ENCODE assay signal across 11 cellular contexts in genomic region chr12:2179953-2180736, GRCh38.
A peak's percentile ranks its signal among the peaks of the same experiment; 100 is the strongest.
DNase-seq lines count a peak whose midpoint lies in the region; ATAC-seq lines count a peak whose summit lies in the region.
"Had no signal": no experiment of that assay in that cellular context is flagged by ENCODE, and none has a peak within 500 bp of the region (broad histone marks: within the 10 kb centered on the region; RNA-seq: fewer than 3 reads in every experiment).

No MANE protein-coding gene starts in this region.

- no peaks in the 10 kb centered on the region for H3K9me3 ChIP-seq in naive thymus-derived CD4-positive, alpha-beta T cell (ENCODE audit: control insufficient read depth in 2 of 3, low read length in 3 of 3)

- no peak overlapping the region for H3K4me3 Mint-ChIP-seq in naive thymus-derived CD4-positive, alpha-beta T cell
- no peak overlapping the region for H3K4me3 Mint-ChIP-seq in activated T-helper 2 cell treated with anti-CD3 and anti-CD28 coated beads, Interferon-gamma antibody, Interleukin-2, Interleukin-4, amounts not matched to agents 10 μg/mL and 5 μg/mL and 100 μg/mL, durations not matched to agents 14 hours and 24 hours and 36 hours (ENCODE audit: low read depth)
- H3K4me3 Mint-ChIP-seq: activated naive CD8-positive, alpha-beta T cell had no signal

- peak overlapping the region; percentile 89 for H3K27ac ChIP-seq in temporal lobe (ENCODE audit: low read depth, low read length)
- no peak overlapping the region for H3K27ac ChIP-seq in naive thymus-derived CD4-positive, alpha-beta T cell (ENCODE audit: low read depth, low read length)
- H3K27ac ChIP-seq: HL-60, SK-N-MC had no signal

- ATAC-seq in left lobe of liver: peak; percentile 34
- ATAC-seq in HG03442 (IDR thresholded peaks at IDR 0.05; ENCODE audit: unreplicated experiment): no peak
- ATAC-seq in naive thymus-derived CD4-positive, alpha-beta T cell: no peak
- no peak for ATAC-seq in HG02852 (IDR thresholded peaks at IDR 0.05; ENCODE audit: unreplicated experiment)

- DNase-seq in HK-2 (ENCODE audit: unreplicated experiment) (peak; percentile 20), cerebellum (ENCODE audit: low spot score) (peak; percentile 65), left lobe of liver (ENCODE audit: low spot score) (no peak)
- no peak for DNase-seq in naive thymus-derived CD4-positive, alpha-beta T cell
- no peak for DNase-seq in activated T-helper 2 cell treated with anti-CD3 and anti-CD28 coated beads, Interferon-gamma antibody, Interleukin-2, Interleukin-4, amounts not matched to agents 10 μg/mL and 5 μg/mL and 100 μg/mL, durations not matched to agents 14 hours and 24 hours and 36 hours (ENCODE audit: low spot score)

- H3K27ac Mint-ChIP-seq in naive thymus-derived CD4-positive, alpha-beta T cell: no peak overlapping the region
- H3K27ac Mint-ChIP-seq in activated T-helper 2 cell treated with anti-CD3 and anti-CD28 coated beads, Interferon-gamma antibody, Interleukin-2, Interleukin-4, amounts not matched to agents 10 μg/mL and 5 μg/mL and 100 μg/mL, durations not matched to agents 14 hours and 24 hours and 36 hours: no peak overlapping the region
- H3K27ac Mint-ChIP-seq: activated naive CD8-positive, alpha-beta T cell had no signal

- H3K27me3 ChIP-seq in naive thymus-derived CD4-positive, alpha-beta T cell (ENCODE audit: control insufficient read depth in 2 of 2, insufficient read depth in 2 of 2, low read length in 2 of 2): no peaks in the 10 kb centered on the region

- H3K4me1 ChIP-seq in naive thymus-derived CD4-positive, alpha-beta T cell (ENCODE audit: control insufficient read depth in 2 of 2, insufficient read depth in 2 of 2, low read length in 2 of 2): no peaks in the 10 kb centered on the region

- H3K36me3 Mint-ChIP-seq in naive thymus-derived CD4-positive, alpha-beta T cell: no peaks in the 10 kb centered on the region
- no peaks in the 10 kb centered on the region for H3K36me3 Mint-ChIP-seq in activated T-helper 2 cell treated with anti-CD3 and anti-CD28 coated beads, Interferon-gamma antibody, Interleukin-2, Interleukin-4, amounts not matched to agents 10 μg/mL and 5 μg/mL and 100 μg/mL, durations not matched to agents 14 hours and 24 hours and 36 hours (ENCODE audit: low read depth)
- H3K36me3 Mint-ChIP-seq: activated naive CD8-positive, alpha-beta T cell had no signal

- no peaks in the 10 kb centered on the region for H3K36me3 ChIP-seq in naive thymus-derived CD4-positive, alpha-beta T cell (ENCODE audit: control insufficient read depth in 2 of 3, insufficient read depth in 3 of 3, low read length in 3 of 3)

- CTCF ChIA-PET in naive thymus-derived CD4-positive, alpha-beta T cell (lab: Charles Lee): no interaction called here

- H3K9me3 Mint-ChIP-seq in naive thymus-derived CD4-positive, alpha-beta T cell: no peaks in the 10 kb centered on the region
- H3K9me3 Mint-ChIP-seq in activated T-helper 2 cell treated with anti-CD3 and anti-CD28 coated beads, Interferon-gamma antibody, Interleukin-2, Interleukin-4, amounts not matched to agents 10 μg/mL and 5 μg/mL and 100 μg/mL, durations not matched to agents 14 hours and 24 hours and 36 hours: no peaks in the 10 kb centered on the region

- H3K27me3 Mint-ChIP-seq in naive thymus-derived CD4-positive, alpha-beta T cell: peaks cover 6 to 42% (median 17%) of the 10 kb centered on the region in 5 donors
- peaks cover 7% of the 10 kb centered on the region for H3K27me3 Mint-ChIP-seq in activated T-helper 2 cell treated with anti-CD3 and anti-CD28 coated beads, Interferon-gamma antibody, Interleukin-2, Interleukin-4, amounts not matched to agents 10 μg/mL and 5 μg/mL and 100 μg/mL, durations not matched to agents 14 hours and 24 hours and 36 hours (ENCODE audit: low read depth)

- H3K4me3 ChIP-seq in naive thymus-derived CD4-positive, alpha-beta T cell (ENCODE audit: low read length): no peak overlapping the region
- H3K4me3 ChIP-seq: SK-N-MC had no signal

- peaks cover 4 to 9% (median 7%) of the 10 kb centered on the region in 7 donors for H3K4me1 Mint-ChIP-seq in naive thymus-derived CD4-positive, alpha-beta T cell
- peaks cover 2% of the 10 kb centered on the region for H3K4me1 Mint-ChIP-seq in activated T-helper 2 cell treated with anti-CD3 and anti-CD28 coated beads, Interferon-gamma antibody, Interleukin-2, Interleukin-4, amounts not matched to agents 10 μg/mL and 5 μg/mL and 100 μg/mL, durations not matched to agents 14 hours and 24 hours and 36 hours (ENCODE audit: low read depth)

- intact Hi-C loops in naive thymus-derived CD4-positive, alpha-beta T cell (cut with micrococcal nuclease): no loop called here
- intact Hi-C loops in activated T-helper 2 cell treated with anti-CD3 and anti-CD28 coated beads, Interferon-gamma antibody, Interleukin-2, Interleukin-4, amounts not matched to agents 10 μg/mL and 5 μg/mL and 100 μg/mL, durations not matched to agents 14 hours and 24 hours and 36 hours (cut with micrococcal nuclease): no loop called here

- POLR2A ChIA-PET in naive thymus-derived CD4-positive, alpha-beta T cell (lab: Charles Lee): no interaction called here

Comparison
In these comparisons a context has a peak if more than half of its experiments do, and no peak if none do; other contexts are left out.
1. DNase-seq: peak in HK-2 (single experiment) and cerebellum (single experiment); none in left lobe of liver (single experiment), naive thymus-derived CD4-positive, alpha-beta T cell (0 of 9) and activated T-helper 2 cell treated with anti-CD3 and anti-CD28 coated beads, Interferon-gamma antibody, Interleukin-2, Interleukin-4, amounts not matched to agents 10 μg/mL and 5 μg/mL and 100 μg/mL, durations not matched to agents 14 hours and 24 hours and 36 hours (single experiment).